Comparison of ENCODE assay signal across 8 cellular contexts in the genomic region with DNA sequence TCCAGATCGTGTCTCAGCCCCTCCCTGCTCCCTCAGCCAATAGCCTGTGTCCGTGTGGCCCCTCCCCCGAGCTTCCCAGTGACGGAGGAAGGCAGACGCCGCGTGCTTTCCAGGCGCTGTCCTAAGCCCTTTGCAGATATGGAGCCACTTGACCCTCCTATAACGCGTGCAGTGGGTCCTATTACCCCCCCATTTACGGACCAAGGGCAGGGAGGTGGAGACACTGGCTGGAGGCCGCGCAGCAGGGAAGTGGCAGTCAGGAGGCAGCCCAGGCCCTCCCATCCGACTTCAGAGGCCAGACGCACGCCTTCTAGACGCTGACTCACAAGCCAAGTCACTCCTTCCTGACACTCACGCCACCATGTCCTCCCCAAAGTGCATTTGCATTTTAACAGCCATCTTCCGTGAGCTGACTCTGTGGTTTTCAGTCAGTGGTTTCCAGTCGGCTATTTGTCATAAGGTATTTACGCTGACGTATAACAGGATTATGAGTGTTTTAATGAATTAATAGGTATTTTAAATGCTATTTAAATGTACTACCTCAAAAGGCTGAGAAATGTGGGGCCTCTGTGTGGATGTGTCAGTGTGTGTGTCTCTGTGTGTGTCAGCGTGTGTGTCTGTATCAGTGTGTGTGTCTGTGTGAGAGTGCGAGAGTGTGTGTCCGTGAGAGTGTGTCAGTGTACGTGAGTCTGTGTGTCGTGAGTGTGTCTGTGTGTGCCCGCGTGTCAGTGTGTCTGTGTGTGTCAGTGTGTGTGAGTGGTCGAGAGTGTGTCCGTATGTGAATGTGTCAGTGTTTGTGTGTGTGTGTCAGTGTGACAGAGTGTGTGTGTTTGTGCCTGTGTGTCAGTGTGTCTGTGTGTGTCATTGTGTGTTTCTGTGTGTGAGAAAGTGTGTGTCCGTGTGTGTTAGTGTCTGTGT.
DNase-seq lines count a peak whose midpoint lies in the region; ATAC-seq and TF ChIP-seq lines count a peak whose summit lies in the region.

No MANE protein-coding gene starts in this region.

- POLR2A ChIA-PET in CD8-positive, alpha-beta memory T cell (lab: Charles Lee), result interaction anchor here (1.0 to 3.5 kb wide), 3 partner anchors 92 to 278 kb away, joined by 4 to 67 read pairs (median 5); partner anchors contain the start of genes INSIG1 and PAXIP1

- H3K9me3 ChIP-seq in CD8-positive, alpha-beta memory T cell (ENCODE audit: low read length), result no peaks in the 10 kb centered on the region
- H3K9me3 ChIP-seq in T-helper 17 cell (ENCODE audit: control insufficient read depth, low read length, poor library complexity, severe bottlenecking), result no peaks in the 10 kb centered on the region
- no peaks in the 10 kb centered on the region for H3K9me3 ChIP-seq in ascending aorta

- CTCF ChIA-PET in CD8-positive, alpha-beta memory T cell (lab: Charles Lee), result interaction anchor here (1.3 to 4.4 kb wide), 7 partner anchors 9 to 278 kb away, joined by 4 to 34 read pairs (median 9); partner anchors contain the start of gene INSIG1

- H3K27ac Mint-ChIP-seq in CD8-positive, alpha-beta memory T cell, result peak overlapping the region; percentile 93 to 99 (median 96)
- H3K27ac Mint-ChIP-seq in T-helper 17 cell, result peak overlapping the region; percentile 94
- peak overlapping the region; percentile 95 to 99 (median 99) for H3K27ac Mint-ChIP-seq in immature natural killer cell

- no peaks in the 10 kb centered on the region for H3K9me3 Mint-ChIP-seq in CD8-positive, alpha-beta memory T cell
- no peaks in the 10 kb centered on the region for H3K9me3 Mint-ChIP-seq in immature natural killer cell

- H3K27me3 ChIP-seq in CD8-positive, alpha-beta memory T cell (ENCODE audit: insufficient read depth, low read length, poor library complexity, severe bottlenecking), result no peaks in the 10 kb centered on the region
- H3K27me3 ChIP-seq in HL-60 (ENCODE audit: insufficient read depth, poor library complexity, severe bottlenecking), result no peaks in the 10 kb centered on the region
- no peaks in the 10 kb centered on the region for H3K27me3 ChIP-seq in ascending aorta

- H3K36me3 ChIP-seq in CD8-positive, alpha-beta memory T cell (ENCODE audit: insufficient read depth, low read length), result no peaks in the 10 kb centered on the region
- no peaks in the 10 kb centered on the region for H3K36me3 ChIP-seq in ascending aorta

- peaks cover 0 to 2% (median 0%) of the 10 kb centered on the region in 3 donors for H3K36me3 Mint-ChIP-seq in CD8-positive, alpha-beta memory T cell
- H3K36me3 Mint-ChIP-seq in T-helper 17 cell (ENCODE audit: low read depth), result no peaks in the 10 kb centered on the region
- no peaks in the 10 kb centered on the region for H3K36me3 Mint-ChIP-seq in immature natural killer cell

- no peaks in the 10 kb centered on the region for H3K27me3 Mint-ChIP-seq in CD8-positive, alpha-beta memory T cell
- no peaks in the 10 kb centered on the region for H3K27me3 Mint-ChIP-seq in T-helper 17 cell
- peaks cover 8 to 15% (median 8%) of the 10 kb centered on the region in 3 donors for H3K27me3 Mint-ChIP-seq in immature natural killer cell (ENCODE audit: low read depth in 3 of 3)

- H3K27ac ChIP-seq in CD8-positive, alpha-beta memory T cell (ENCODE audit: low read depth, low read length), result peak overlapping the region; percentile 91
- H3K27ac ChIP-seq in HL-60 (replicated peaks) (peak overlapping the region; percentile 70), ascending aorta (peak overlapping the region; percentile 55 to 86)

- intact Hi-C loops in ascending aorta (cut with DNase I), result no loop called here

- H3K4me1 ChIP-seq in CD8-positive, alpha-beta memory T cell (ENCODE audit: insufficient read depth, low read length), result peaks cover 22% of the 10 kb centered on the region
- H3K4me1 ChIP-seq in ascending aorta, result no peaks in the 10 kb centered on the region

- TF ChIP-seq CTCF in HL-60 (IDR thresholded peaks at IDR 0.05; ENCODE audit: insufficient read depth, low read length), result no peak
- TF ChIP-seq CTCF in ascending aorta (IDR thresholded peaks at IDR 0.05), result no peak

- peak; percentile 88 for ATAC-seq in GM21360 (IDR thresholded peaks at IDR 0.05; ENCODE audit: unreplicated experiment)
- peak; percentile 91 for ATAC-seq in T-helper 17 cell

- DNase-seq in CD8-positive, alpha-beta memory T cell, result peak; percentile 70 to 95 (median 81)
- DNase-seq in HL-60 (ENCODE audit: low read depth in 1 of 2, low spot score in 1 of 2), result peak; percentile 91 to 92
- peak; percentile 73 to 80 (median 75) for DNase-seq in T-helper 17 cell
- peak; percentile 70 to 87 for DNase-seq in ascending aorta (ENCODE audit: low spot score in 2 of 2)
- peak; percentile 90 to 92 (median 91) for DNase-seq in immature natural killer cell
- peak; percentile 80 to 88 for DNase-seq in stimulated activated CD4-positive, alpha-beta T cell treated with anti-CD3 and anti-CD28 coated beads, Interleukin-12 subunit alpha, Interleukin-12 subunit beta, amount 100 ng/mL, for 24 hours (ENCODE audit: low read depth in 2 of 2)
- no peak for DNase-seq in NCI-H2171 treated with DMSO at 0.1 percent for 48 hours (lab: John Stamatoyannopoulos, UW)

- peaks cover 16 to 22% (median 21%) of the 10 kb centered on the region in 3 donors for H3K4me1 Mint-ChIP-seq in CD8-positive, alpha-beta memory T cell
- H3K4me1 Mint-ChIP-seq in T-helper 17 cell (peaks cover 19% of the 10 kb centered on the region), immature natural killer cell (peaks cover 22 to 25% of the 10 kb centered on the region in 2 donors)

- peak overlapping the region; percentile 84 to 89 (median 87) for H3K4me3 Mint-ChIP-seq in CD8-positive, alpha-beta memory T cell
- H3K4me3 Mint-ChIP-seq in T-helper 17 cell, result peak overlapping the region; percentile 89
- peak overlapping the region; percentile 82 to 96 (median 88) for H3K4me3 Mint-ChIP-seq in immature natural killer cell

- H3K4me3 ChIP-seq in CD8-positive, alpha-beta memory T cell (ENCODE audit: low read length), result peak overlapping the region; percentile 70
- H3K4me3 ChIP-seq in HL-60 (replicated peaks; ENCODE audit: insufficient read depth, low read length), result peak overlapping the region; percentile 27
- peak overlapping the region in 1 of 2 donors; percentile 36 for H3K4me3 ChIP-seq in ascending aorta
